Comparison of ENCODE assay signal across 19 cellular contexts in genomic region chrX:50769389-50770063, GRCh38. TPM values are rescaled to one million over a fixed set of nuclear protein-coding genes. Genes with fewer than 3 reads are reported as not detected.
A peak's percentile ranks its signal among the peaks of the same experiment; 100 is the strongest.
DNase-seq lines count a peak whose midpoint lies in the region; FAIRE-seq and TF ChIP-seq lines count a peak whose summit lies in the region.
"Had no signal": no experiment of that assay in that cellular context is flagged by ENCODE, and none has a peak within 500 bp of the region (broad histone marks: within the 10 kb centered on the region; RNA-seq: fewer than 3 reads in every experiment).

No MANE protein-coding gene starts in this region.

- peak; percentile 14 for DNase-seq in HT1080 (ENCODE audit: low read depth)
- no peak for DNase-seq in astrocyte (ENCODE audit: low read depth)
- peak; percentile 42 to 70 for DNase-seq in hippocampal formation (lab: John Stamatoyannopoulos, UW)
- peak; percentile 82 for DNase-seq in pons (ENCODE audit: low spot score)
- no peak for DNase-seq in DMS79 (lab: John Stamatoyannopoulos, UW)
- DNase-seq in NK-92 (lab: John Stamatoyannopoulos, UW; ENCODE audit: unreplicated experiment): no peak
- DNase-seq in activated CD4-positive, alpha-beta T cell treated with anti-CD3 and anti-CD28 coated beads for 1 hour: no peak
- no peak for DNase-seq in ovary
- DNase-seq: activated CD4-positive, CD25-positive, alpha-beta regulatory T cell; AML-193; endodermal cell; naive B cell; NCI-H2107; NCI-H82 had no signal

- no peaks in the 10 kb centered on the region for H3K36me3 Mint-ChIP-seq in astrocyte (ENCODE audit: low read depth, unreplicated experiment)
- H3K36me3 Mint-ChIP-seq: naive B cell; stimulated activated effector memory CD8-positive, alpha-beta T cell treated with anti-CD3 and anti-CD28 coated beads, Interleukin-12 subunit alpha, Interleukin-12 subunit beta, amount 100 ng/mL, for 72 hours had no signal

- no peaks in the 10 kb centered on the region for H3K9me3 ChIP-seq in astrocyte (ENCODE audit: insufficient read depth, low read depth, low read length)
- no peaks in the 10 kb centered on the region for H3K9me3 ChIP-seq in ovary
- H3K9me3 ChIP-seq: gastroesophageal sphincter had no signal

- H4K20me1 ChIP-seq in astrocyte (ENCODE audit: insufficient read depth, low read length): no peaks in the 10 kb centered on the region

- H3K4me1 ChIP-seq in astrocyte (ENCODE audit: insufficient read depth, low read length) (peaks cover 3% of the 10 kb centered on the region), ovary (ENCODE audit: insufficient read depth) (no peaks in the 10 kb centered on the region)

- H3K4me3 Mint-ChIP-seq in astrocyte (ENCODE audit: unreplicated experiment): no peak overlapping the region
- H3K4me3 Mint-ChIP-seq: endodermal cell; naive B cell; stimulated activated effector memory CD8-positive, alpha-beta T cell treated with anti-CD3 and anti-CD28 coated beads, Interleukin-12 subunit alpha, Interleukin-12 subunit beta, amount 100 ng/mL, for 72 hours; T-helper 1 cell treated with Interleukin-12 subunit alpha and Interleukin-12 subunit beta and Interleukin-4 antibody, amounts not matched to agents 30 μg/mL and 1 μg/mL, for 36 hours had no signal

- H3K27me3 ChIP-seq in astrocyte (ENCODE audit: insufficient read depth, low read length) (no peaks in the 10 kb centered on the region), ovary (no peaks in the 10 kb centered on the region)
- H3K27me3 ChIP-seq: gastroesophageal sphincter had no signal

- TF ChIP-seq POLR2A in ovary (IDR thresholded peaks at IDR 0.05): no peak

- H3K4me2 ChIP-seq in astrocyte (ENCODE audit: low read length): no peak overlapping the region

- H3K27ac Mint-ChIP-seq in astrocyte (ENCODE audit: unreplicated experiment): no peak overlapping the region
- H3K27ac Mint-ChIP-seq: endodermal cell; stimulated activated effector memory CD8-positive, alpha-beta T cell treated with anti-CD3 and anti-CD28 coated beads, Interleukin-12 subunit alpha, Interleukin-12 subunit beta, amount 100 ng/mL, for 72 hours; T-helper 1 cell treated with Interleukin-12 subunit alpha and Interleukin-12 subunit beta and Interleukin-4 antibody, amounts not matched to agents 30 μg/mL and 1 μg/mL, for 36 hours had no signal

- FAIRE-seq in astrocyte (lab: Jason Lieb, UNC): peak; percentile 55
- FAIRE-seq: D721Med, islet of Langerhans had no signal

- H2AFZ ChIP-seq in astrocyte (ENCODE audit: low read depth, low read length): no peak overlapping the region

- H3K36me3 ChIP-seq in astrocyte (ENCODE audit: insufficient read depth, low read length) (no peaks in the 10 kb centered on the region), ovary (no peaks in the 10 kb centered on the region)
- H3K36me3 ChIP-seq: gastroesophageal sphincter had no signal

- WGBS in ovary, 3 donors: 85 to 89% (median 86%) methylated on average over 5 of the region's 5 CpGs

- H3K9ac ChIP-seq in astrocyte (ENCODE audit: low read length): no peak overlapping the region

- TF ChIP-seq EP300 in ovary (IDR thresholded peaks at IDR 0.05): no peak

- TF ChIP-seq CTCF in astrocyte (IDR thresholded peaks at IDR 0.05; ENCODE audit: insufficient read depth, low read depth, low read length) (no peak), ovary (IDR thresholded peaks at IDR 0.05) (no peak)

- no peaks in the 10 kb centered on the region for H3K27me3 Mint-ChIP-seq in astrocyte (ENCODE audit: low read depth, unreplicated experiment)

- no peaks in the 10 kb centered on the region for H3K79me2 ChIP-seq in astrocyte (ENCODE audit: insufficient read depth, low read length)

- no peak overlapping the region for H3K4me3 ChIP-seq in astrocyte (ENCODE audit: insufficient read depth, low read depth, low read length)
- no peak overlapping the region for H3K4me3 ChIP-seq in ovary
- H3K4me3 ChIP-seq: gastroesophageal sphincter had no signal

- H3K4me1 Mint-ChIP-seq in astrocyte (ENCODE audit: low read depth, unreplicated experiment): peaks cover 22% of the 10 kb centered on the region
- H3K4me1 Mint-ChIP-seq: naive B cell; stimulated activated effector memory CD8-positive, alpha-beta T cell treated with anti-CD3 and anti-CD28 coated beads, Interleukin-12 subunit alpha, Interleukin-12 subunit beta, amount 100 ng/mL, for 72 hours had no signal

- intact Hi-C loops in ovary (cut with DNase I): no loop called here

- H3K27ac ChIP-seq in astrocyte (ENCODE audit: low read depth, low read length) (no peak overlapping the region), ovary (no peak overlapping the region)

- H3K9me3 Mint-ChIP-seq in astrocyte (ENCODE audit: unreplicated experiment): no peaks in the 10 kb centered on the region
- H3K9me3 Mint-ChIP-seq: naive B cell; stimulated activated effector memory CD8-positive, alpha-beta T cell treated with anti-CD3 and anti-CD28 coated beads, Interleukin-12 subunit alpha, Interleukin-12 subunit beta, amount 100 ng/mL, for 72 hours; T-helper 1 cell treated with Interleukin-12 subunit alpha and Interleukin-12 subunit beta and Interleukin-4 antibody, amounts not matched to agents 30 μg/mL and 1 μg/mL, for 36 hours had no signal

RNA-seq across cellular contexts. Expression of gene SHROOM4, which starts 44.5 kb away (rescaled TPM):
- total RNA-seq in HT1080 (2014; rRNA removed; shearing (Covaris generic)): 1.5 and 1.9 TPM in 2 replicates
- 1.00 and 1.2 TPM in 2 replicates for polyA plus RNA-seq in HT1080 (2015; cell fraction: cytosol; rRNA removed)
- 3.6 and 4.1 TPM in 2 replicates for polyA plus RNA-seq in HT1080 (2015; cell fraction: nucleus; rRNA removed)
- total RNA-seq in astrocyte: 7.0 and 7.6 TPM in 2 replicates
- 1 to 10 TPM; 1.7 to 7.2 (median 3.1) TPM for total RNA-seq in ovary
- polyA plus RNA-seq in ovary: 1 to 10 TPM; 2.8 to 4.9 TPM

Comparison
In these comparisons a context has a peak if more than half of its experiments do, and no peak if none do; other contexts are left out.
1. DNase-seq: peak in HT1080 (single experiment), hippocampal formation (2 of 2) and pons (single experiment); none in astrocyte (single experiment), DMS79 (single experiment), NK-92 (single experiment), activated CD4-positive, alpha-beta T cell treated with anti-CD3 and anti-CD28 coated beads for 1 hour (single experiment) and ovary (0 of 5).